Comparison of ENCODE assay signal across 8 cellular contexts in genomic region chr1:64965239-64966157, GRCh38. TPM values are rescaled to one million over a fixed set of nuclear protein-coding genes. Genes with fewer than 3 reads are reported as not detected.
DNase-seq lines count a peak whose midpoint lies in the region; ATAC-seq and TF ChIP-seq lines count a peak whose summit lies in the region.

No MANE protein-coding gene starts in this region.

- H3K4me3 Mint-ChIP-seq in GM23338, result peak overlapping the region; percentile 86
- H3K4me3 Mint-ChIP-seq in central memory CD8-positive, alpha-beta T cell, result peak overlapping the region; percentile 94

- no peaks in the 10 kb centered on the region for H3K36me3 ChIP-seq in GM23338 (ENCODE audit: insufficient read depth)

- H3K4me2 ChIP-seq in GM23338, result peak overlapping the region; percentile 81

- peaks cover 37% of the 10 kb centered on the region for H3K4me1 Mint-ChIP-seq in GM23338
- peaks cover 60% of the 10 kb centered on the region for H3K4me1 Mint-ChIP-seq in central memory CD8-positive, alpha-beta T cell

- H3K79me2 ChIP-seq in GM23338 (replicated peaks; ENCODE audit: insufficient read depth), result peaks cover 32% of the 10 kb centered on the region

- DNase-seq in G401 (ENCODE audit: low spot score) (peak; percentile 49), GM23338 (ENCODE audit: low spot score) (peak; percentile 74), LNCaP clone FGC (ENCODE audit: low read depth) (no peak), putamen (ENCODE audit: low spot score) (no peak)
- DNase-seq in central memory CD8-positive, alpha-beta T cell (ENCODE audit: low spot score in 2 of 2), result peak; percentile 71 to 78
- DNase-seq in stimulated activated CD4-positive, alpha-beta T cell treated with anti-CD3 and anti-CD28 coated beads, Interleukin-2, amount 100 ng/mL, for 24 hours, result peak; percentile 67 to 68

- in situ Hi-C loops in G401 (cut with HindIII; ENCODE audit: low sequenced_read_pairs), result no loop called here

- peak overlapping the region; percentile 99 for H3K4me3 ChIP-seq in GM23338
- peak overlapping the region; percentile 71 for H3K4me3 ChIP-seq in LNCaP clone FGC (ENCODE audit: low read depth, low read length)

- no peak for TF ChIP-seq CTCF in GM23338 (conservative IDR thresholded peaks at IDR 0.05; ENCODE audit: low read depth in 2 of 2)
- no peak for TF ChIP-seq CTCF in LNCaP clone FGC (IDR thresholded peaks at IDR 0.05; ENCODE audit: control insufficient read depth, extremely low read depth, insufficient read depth)

- peak overlapping the region; percentile 98 for H2AFZ ChIP-seq in GM23338

- peaks cover 25% of the 10 kb centered on the region for H3K27me3 Mint-ChIP-seq in GM23338 (ENCODE audit: insufficient read depth, low read depth, poor library complexity)
- H3K27me3 Mint-ChIP-seq in central memory CD8-positive, alpha-beta T cell, result no peaks in the 10 kb centered on the region

- H3F3A ChIP-seq in GM23338 (replicated peaks; ENCODE audit: low read depth), result 0 out of 2 replicates have a peak, but pooled peaks cover 3% of the 10 kb centered on the region

- no peak overlapping the region for H3K27ac Mint-ChIP-seq in GM23338
- peak overlapping the region; percentile 97 for H3K27ac Mint-ChIP-seq in central memory CD8-positive, alpha-beta T cell (ENCODE audit: low read depth)

- H3K9me2 ChIP-seq in GM23338 (ENCODE audit: insufficient read depth), result no peaks in the 10 kb centered on the region

- peaks cover 13% of the 10 kb centered on the region; the same call in 1 of the 2 replicates for H4K20me1 ChIP-seq in GM23338 (replicated peaks; ENCODE audit: insufficient read depth)

- peak; percentile 47 for ATAC-seq in GM23338
- peak; percentile 22 to 37 for ATAC-seq in activated CD4-positive, CD25-positive, alpha-beta regulatory T cell treated with anti-CD3 and anti-CD28 coated beads, Interleukin-2, amount 50 U/mL, for 24 hours
- ATAC-seq in central memory CD8-positive, alpha-beta T cell (replicated peaks; ENCODE audit: extremely low read depth, poor library complexity, severe bottlenecking), result peak; percentile 76

- H3K4me1 ChIP-seq in GM23338 (ENCODE audit: insufficient read depth), result peaks cover 5% of the 10 kb centered on the region

- H3K27ac ChIP-seq in GM23338 (ENCODE audit: low read depth) (no peak overlapping the region), layer of hippocampus (ENCODE audit: low read depth, low read length) (peak overlapping the region; percentile 84)

- H3K9me3 Mint-ChIP-seq in GM23338, result no peaks in the 10 kb centered on the region
- no peaks in the 10 kb centered on the region for H3K9me3 Mint-ChIP-seq in central memory CD8-positive, alpha-beta T cell

- H3K36me3 Mint-ChIP-seq in GM23338 (ENCODE audit: low read depth), result no peaks in the 10 kb centered on the region; the same call in 2 of the 3 replicates
- H3K36me3 Mint-ChIP-seq in central memory CD8-positive, alpha-beta T cell (ENCODE audit: insufficient read depth), result peaks cover 21% of the 10 kb centered on the region

- H3K27me3 ChIP-seq in GM23338 (ENCODE audit: insufficient read depth) (peaks cover 38% of the 10 kb centered on the region), layer of hippocampus (ENCODE audit: control insufficient read depth, insufficient read depth, low read length) (no peaks in the 10 kb centered on the region)

TF ChIP-seq in GM23338, 12 proteins besides CTCF, POLR2A, EP300 and RAD21:
- peak; percentile 16 for TF ChIP-seq EZH2 (IDR thresholded peaks at IDR 0.05; ENCODE audit: low read depth, unreplicated experiment)
- no peak for TF ChIP-seq POLR2AphosphoS5 (IDR thresholded peaks at IDR 0.05; ENCODE audit: low read depth)
- no peak for TF ChIP-seq ZNF462 (CRISPR knock-in tag; IDR thresholded peaks at IDR 0.05)
- TF ChIP-seq ZNF331 (CRISPR knock-in tag; IDR thresholded peaks at IDR 0.05; ENCODE audit: low read depth), result no peak
- no peak for TF ChIP-seq ZNF114 (CRISPR knock-in tag; IDR thresholded peaks at IDR 0.05)
- TF ChIP-seq, protein P1, sequence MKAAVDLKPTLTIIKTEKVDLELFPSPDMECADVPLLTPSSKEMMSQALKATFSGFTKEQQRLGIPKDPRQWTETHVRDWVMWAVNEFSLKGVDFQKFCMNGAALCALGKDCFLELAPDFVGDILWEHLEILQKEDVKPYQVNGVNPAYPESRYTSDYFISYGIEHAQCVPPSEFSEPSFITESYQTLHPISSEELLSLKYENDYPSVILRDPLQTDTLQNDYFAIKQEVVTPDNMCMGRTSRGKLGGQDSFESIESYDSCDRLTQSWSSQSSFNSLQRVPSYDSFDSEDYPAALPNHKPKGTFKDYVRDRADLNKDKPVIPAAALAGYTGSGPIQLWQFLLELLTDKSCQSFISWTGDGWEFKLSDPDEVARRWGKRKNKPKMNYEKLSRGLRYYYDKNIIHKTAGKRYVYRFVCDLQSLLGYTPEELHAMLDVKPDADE (IDR thresholded peaks at IDR 0.05), result no peak
TF ChIP-seq in GM23338: peak in this region for 1.

RNA-seq across cellular contexts. Expression of gene JAK1, which starts 0.9 kb away (rescaled TPM):
- 30.5 and 67.8 TPM in 2 replicates for total RNA-seq in G401 (2014; rRNA removed; shearing (Covaris generic))
- total RNA-seq in GM23338 (2014; rRNA removed; shearing (Covaris generic)), result 15.8 and 19.5 TPM in 2 replicates
- 7.9 and 8.0 TPM in 2 replicates for polyA plus RNA-seq in GM23338 (2016; fragmentation: Nextera tagmentation; extraction: Ambion mirVana)

Comparison
In these comparisons a context has a peak if more than half of its experiments do, and no peak if none do; other contexts are left out.
1. DNase-seq: peak in G401 (single experiment), GM23338 (single experiment), central memory CD8-positive, alpha-beta T cell (2 of 2) and stimulated activated CD4-positive, alpha-beta T cell treated with anti-CD3 and anti-CD28 coated beads, Interleukin-2, amount 100 ng/mL, for 24 hours (2 of 2); none in LNCaP clone FGC (single experiment) and putamen (single experiment).
2. Peak in every context shown above with its lines, with median percentiles within 50 percentile points of each other: ATAC-seq.